8 cellular contexts compared by ENCODE assay signal in genomic region chr2:241636182-241636982, GRCh38. TPM values are rescaled to one million over a fixed set of nuclear protein-coding genes. Genes with fewer than 3 reads are reported as not detected.
DNase-seq lines count a peak whose midpoint lies in the region; ATAC-seq and TF ChIP-seq lines count a peak whose summit lies in the region.

No MANE protein-coding gene starts in this region.

- H3K9me3 Mint-ChIP-seq in natural killer cell treated with Interleukin-12 subunit alpha and Interleukin-12 subunit beta and Interleukin-15 and Interleukin-18, amount 100 ng/mL, for 72 hours = no peaks in the 10 kb centered on the region

- peak overlapping the region; percentile 77 for H3K27ac ChIP-seq in urinary bladder (ENCODE audit: low read depth)

- WGBS in urinary bladder = under 1% methylated on average over 95 of the region's 95 CpGs

- no peaks in the 10 kb centered on the region for H3K36me3 ChIP-seq in urinary bladder (ENCODE audit: insufficient read depth)

- peak; percentile 23 for ATAC-seq in GM21737 (IDR thresholded peaks at IDR 0.05; ENCODE audit: unreplicated experiment)
- peak; percentile 43 for ATAC-seq in esophagus mucosa
- peak; percentile 56 to 64 for ATAC-seq in natural killer cell treated with Interleukin-12 subunit alpha and Interleukin-12 subunit beta and Interleukin-15 and Interleukin-18, amount 100 ng/mL, for 72 hours

- no peaks in the 10 kb centered on the region for H3K4me1 ChIP-seq in urinary bladder (ENCODE audit: insufficient read depth)

- H3K4me1 Mint-ChIP-seq in natural killer cell treated with Interleukin-12 subunit alpha and Interleukin-12 subunit beta and Interleukin-15 and Interleukin-18, amount 100 ng/mL, for 72 hours (ENCODE audit: low read depth in 2 of 2) = peaks cover 31 to 39% of the 10 kb centered on the region in 2 donors

- no peak for DNase-seq in Jurkat, Clone E6-1 (ENCODE audit: low read depth, low spot score)
- DNase-seq in activated CD8-positive, alpha-beta memory T cell treated with anti-CD3 and anti-CD28 coated beads for 24 hours = peak; percentile 81
- no peak for DNase-seq in natural killer cell treated with Interleukin-12 subunit alpha and Interleukin-12 subunit beta and Interleukin-15 and Interleukin-18, amount 100 ng/mL, for 72 hours (ENCODE audit: low spot score)
- no peak for DNase-seq in effector CD8-positive, alpha-beta T cell (lab: John Stamatoyannopoulos, UW)

- no peaks in the 10 kb centered on the region for H3K27me3 Mint-ChIP-seq in natural killer cell treated with Interleukin-12 subunit alpha and Interleukin-12 subunit beta and Interleukin-15 and Interleukin-18, amount 100 ng/mL, for 72 hours

- H3K36me3 Mint-ChIP-seq in natural killer cell treated with Interleukin-12 subunit alpha and Interleukin-12 subunit beta and Interleukin-15 and Interleukin-18, amount 100 ng/mL, for 72 hours = peaks cover 6% of the 10 kb centered on the region

- H3K4me3 Mint-ChIP-seq in natural killer cell treated with Interleukin-12 subunit alpha and Interleukin-12 subunit beta and Interleukin-15 and Interleukin-18, amount 100 ng/mL, for 72 hours = peak overlapping the region; percentile 85

- peak overlapping the region; percentile 92 for H3K4me3 ChIP-seq in GM12875 (ENCODE audit: low read depth, low read length)
- H3K4me3 ChIP-seq in Jurkat, Clone E6-1 (ENCODE audit: low read length) = peak overlapping the region; percentile 82
- H3K4me3 ChIP-seq in urinary bladder (ENCODE audit: low read depth, low read length) = peak overlapping the region; percentile 98

- TF ChIP-seq CTCF in GM12875 (IDR thresholded peaks at IDR 0.05; ENCODE audit: borderline replicate concordance, insufficient read depth, low read depth, low read length) = no peak

- H3K27ac Mint-ChIP-seq in natural killer cell treated with Interleukin-12 subunit alpha and Interleukin-12 subunit beta and Interleukin-15 and Interleukin-18, amount 100 ng/mL, for 72 hours = peak overlapping the region; percentile 67 to 72

RNA-seq across cellular contexts. Expression of gene THAP4, which starts 0.6 kb away (rescaled TPM):
- 60.5 TPM for polyA plus RNA-seq in Jurkat, Clone E6-1 (2012; ENCODE audit: insufficient read depth, insufficient read length)
- total RNA-seq in esophagus mucosa (38.9 TPM), urinary bladder (18.9 TPM)
- total RNA-seq in natural killer cell treated with Interleukin-12 subunit alpha and Interleukin-12 subunit beta and Interleukin-15 and Interleukin-18, amount 100 ng/mL, for 72 hours = 10 to 100 TPM; 26.9 to 55.9 TPM
- polyA plus RNA-seq in urinary bladder = 49.3 TPM

RNA-seq across cellular contexts. Expression of gene ATG4B, which starts 1.1 kb away (rescaled TPM):
- 88.6 TPM for polyA plus RNA-seq in Jurkat, Clone E6-1 (2012; ENCODE audit: insufficient read depth, insufficient read length)
- total RNA-seq in esophagus mucosa (38.3 TPM), urinary bladder (31.5 TPM)
- 100 to 1,000 TPM in 1 of 2 donors, 10 to 100 TPM in 1; 96.2 to 127 TPM for total RNA-seq in natural killer cell treated with Interleukin-12 subunit alpha and Interleukin-12 subunit beta and Interleukin-15 and Interleukin-18, amount 100 ng/mL, for 72 hours
- polyA plus RNA-seq in urinary bladder = 52.2 TPM

RNA-seq across cellular contexts. Expression of gene DTYMK, which starts 50.2 kb away (rescaled TPM):
- 82.2 TPM for polyA plus RNA-seq in Jurkat, Clone E6-1 (2012; ENCODE audit: insufficient read depth, insufficient read length)
- 32.4 TPM for total RNA-seq in esophagus mucosa
- total RNA-seq in natural killer cell treated with Interleukin-12 subunit alpha and Interleukin-12 subunit beta and Interleukin-15 and Interleukin-18, amount 100 ng/mL, for 72 hours = 100 to 1,000 TPM in 1 of 2 donors, 10 to 100 TPM in 1; 65.1 to 155 TPM
- 12.7 TPM for total RNA-seq in urinary bladder
- 20.0 TPM for polyA plus RNA-seq in urinary bladder
